8 cellular contexts compared by ENCODE assay signal in genomic region chr5:131169810-131170539, GRCh38. TPM values are rescaled to one million over a fixed set of nuclear protein-coding genes. Genes with fewer than 3 reads are reported as not detected.
DNase-seq lines count a peak whose midpoint lies in the region; ATAC-seq and TF ChIP-seq lines count a peak whose summit lies in the region.

No MANE protein-coding gene starts in this region.

- no peak for ATAC-seq in left lobe of liver
- ATAC-seq in GM18870 (IDR thresholded peaks at IDR 0.05; ENCODE audit: unreplicated experiment) = no peak
- ATAC-seq in GM19328 (IDR thresholded peaks at IDR 0.05; ENCODE audit: unreplicated experiment) = no peak

- peak overlapping the region; percentile 59 to 79 (median 75); a peak in 21 of 22 replicates for H3K27ac ChIP-seq in BLaER1 treated with 17β-estradiol and CSF1 and Interleukin-3, amounts not matched to agents 10 nM and 100 nM
- H3K27ac ChIP-seq in KMS-11 (no peak overlapping the region; the same call in 1 of the 2 replicates), coronary artery (peak overlapping the region in 1 of 2 donors; percentile 88)

- H3K36me3 ChIP-seq in BLaER1 treated with 17β-estradiol and CSF1 and Interleukin-3, amounts not matched to agents 10 nM and 100 nM = peaks cover 0 to 7% (median 0%) of the 10 kb centered on the region in 11 experiments; a peak in 1 of 22 replicates
- no peaks in the 10 kb centered on the region for H3K36me3 ChIP-seq in KMS-11 (ENCODE audit: insufficient read depth)

- H3K27me3 Mint-ChIP-seq in nephron (ENCODE audit: low read depth) = no peaks in the 10 kb centered on the region

- no peaks in the 10 kb centered on the region for H3K27me3 ChIP-seq in BLaER1 treated with 17β-estradiol and CSF1 and Interleukin-3, amounts not matched to agents 10 nM and 100 nM
- no peaks in the 10 kb centered on the region for H3K27me3 ChIP-seq in KMS-11 (ENCODE audit: insufficient read depth, low read depth)

- H3K9me3 Mint-ChIP-seq in nephron = no peaks in the 10 kb centered on the region

- H3K27ac Mint-ChIP-seq in nephron = peak overlapping the region; percentile 64 to 93 (median 79)

- peak overlapping the region; percentile 66 to 78 (median 70) for H3K4me3 ChIP-seq in BLaER1 treated with 17β-estradiol and CSF1 and Interleukin-3, amounts not matched to agents 10 nM and 100 nM
- H3K4me3 ChIP-seq in KMS-11 (IDR thresholded peaks at IDR 0.05; ENCODE audit: insufficient read depth, low read depth, low read length) (no peak overlapping the region), coronary artery (peak overlapping the region; percentile 89)

- H3K9ac ChIP-seq in BLaER1 treated with 17β-estradiol and CSF1 and Interleukin-3, amounts not matched to agents 10 nM and 100 nM = peak overlapping the region; percentile 71 to 82 (median 78)
- H3K9ac ChIP-seq in KMS-11 = peak overlapping the region; percentile 15; the same call in 1 of the 2 replicates

- no peak for TF ChIP-seq CTCF in KMS-11 (conservative IDR thresholded peaks at IDR 0.05; ENCODE audit: low read depth, low read length)
- TF ChIP-seq CTCF in coronary artery (IDR thresholded peaks at IDR 0.05) = no peak
- no peak for TF ChIP-seq CTCF in nephron (IDR thresholded peaks at IDR 0.05; ENCODE audit: unreplicated experiment in 3 of 3)

- peaks cover 9% of the 10 kb centered on the region; the same call in 1 of the 2 replicates for H3K79me2 ChIP-seq in KMS-11 (ENCODE audit: insufficient read depth, low read depth)

- H4K20me1 ChIP-seq in BLaER1 treated with 17β-estradiol and CSF1 and Interleukin-3, amounts not matched to agents 10 nM and 100 nM = no peaks in the 10 kb centered on the region
- no peaks in the 10 kb centered on the region for H4K20me1 ChIP-seq in KMS-11 (ENCODE audit: insufficient read depth)

- H3K36me3 Mint-ChIP-seq in nephron (ENCODE audit: low read depth) = no peaks in the 10 kb centered on the region

- peaks cover 35% of the 10 kb centered on the region for H3K4me1 Mint-ChIP-seq in nephron

- peaks cover 0 to 7% (median 0%) of the 10 kb centered on the region in 11 experiments; a peak in 4 of 22 replicates for H3K9me3 ChIP-seq in BLaER1 treated with 17β-estradiol and CSF1 and Interleukin-3, amounts not matched to agents 10 nM and 100 nM (replicated peaks in 1 of 11)

- H3K4me1 ChIP-seq in BLaER1 treated with 17β-estradiol and CSF1 and Interleukin-3, amounts not matched to agents 10 nM and 100 nM = peaks cover 24 to 40% (median 30%) of the 10 kb centered on the region in 10 experiments
- H3K4me1 ChIP-seq in KMS-11 (ENCODE audit: low read depth, poor library complexity, severe bottlenecking) = peaks cover 30% of the 10 kb centered on the region

- H3K4me2 ChIP-seq in BLaER1 treated with 17β-estradiol and CSF1 and Interleukin-3, amounts not matched to agents 10 nM and 100 nM = peak overlapping the region; percentile 71 to 95 (median 84)
- H3K4me2 ChIP-seq in KMS-11 = peak overlapping the region; percentile 47

- peak overlapping the region; percentile 92 to 98 (median 93) for H3K4me3 Mint-ChIP-seq in nephron

- DNase-seq in coronary artery (ENCODE audit: low spot score) (no peak), NOMO-1 treated with DMSO at 0.1 percent for 48 hours (lab: John Stamatoyannopoulos, UW; ENCODE audit: unreplicated experiment) (no peak), left lobe of liver (ENCODE audit: low spot score) (no peak)

- H2AFZ ChIP-seq in KMS-11 (ENCODE audit: low read depth) = peak overlapping the region; percentile 68

RNA-seq across cellular contexts. Expression of gene LYRM7, which starts 0.8 kb away (rescaled TPM):
- 4.8 TPM for total RNA-seq in left lobe of liver

RNA-seq across cellular contexts. Expression of gene HINT1, which starts 4.9 kb away (rescaled TPM):
- total RNA-seq in left lobe of liver = 178 TPM
